16 cellular contexts compared by ENCODE assay signal in the genomic region with DNA sequence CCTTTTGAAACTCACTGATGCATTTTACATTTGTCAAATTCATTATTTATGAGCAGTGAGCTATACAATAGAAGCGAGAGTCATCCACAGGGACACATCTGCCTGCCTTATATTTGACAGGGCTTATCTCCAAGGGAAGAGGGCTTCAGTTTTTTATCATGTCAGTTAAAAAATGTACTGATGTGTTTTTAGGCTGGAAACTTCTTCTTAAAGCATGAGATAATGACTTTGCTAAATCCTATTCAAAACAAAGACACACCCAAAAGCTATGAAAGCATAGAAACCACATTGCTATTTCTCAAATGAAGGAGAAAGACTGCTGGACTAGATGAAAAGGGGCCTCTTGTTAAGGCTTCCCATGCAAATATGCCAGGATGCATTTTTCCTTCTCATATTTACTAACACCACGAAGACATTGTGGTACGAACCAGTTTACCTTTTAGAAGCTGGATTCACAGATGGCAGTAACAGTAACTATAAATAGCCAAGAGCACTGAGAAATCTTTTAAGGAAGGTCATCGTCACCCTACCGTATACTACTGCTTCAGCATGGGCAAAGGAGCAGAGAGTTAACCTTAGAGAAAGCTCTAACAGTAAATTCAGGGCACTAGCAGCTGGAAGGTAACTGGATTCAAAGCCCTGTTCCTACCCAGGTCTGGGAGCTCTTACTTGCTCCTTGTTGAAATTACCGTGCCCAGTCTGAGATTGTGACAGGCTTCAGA.
A peak's percentile ranks its signal among the peaks of the same experiment; 100 is the strongest.
DNase-seq lines count a peak whose midpoint lies in the region; ATAC-seq, FAIRE-seq and TF ChIP-seq lines count a peak whose summit lies in the region.
"Had no signal": no experiment of that assay in that cellular context is flagged by ENCODE, and none has a peak within 500 bp of the region (broad histone marks: within the 10 kb centered on the region; RNA-seq: fewer than 3 reads in every experiment).

No MANE protein-coding gene starts in this region.

- peak overlapping the region; percentile 57 to 84 (median 76) for H3K4me2 ChIP-seq in BLaER1 treated with 17β-estradiol and CSF1 and Interleukin-3, amounts not matched to agents 10 nM and 100 nM

- no peaks in the 10 kb centered on the region for H4K20me1 ChIP-seq in BLaER1 treated with 17β-estradiol and CSF1 and Interleukin-3, amounts not matched to agents 10 nM and 100 nM

- in situ Hi-C loops in GM13976 (cut with MboI; ENCODE audit: low sequenced_read_pairs, unreplicated experiment) = no loop called here

- DNase-seq in NCI-H345 (lab: John Stamatoyannopoulos, UW) (peak; percentile 87), bronchial epithelial cell (ENCODE audit: low read depth) (peak; percentile 38), naive B cell (peak; percentile 25), NCI-H2107 (lab: John Stamatoyannopoulos, UW) (no peak), T-helper 17 cell (no peak), GM13976 (ENCODE audit: low spot score) (no peak)
- DNase-seq: activated CD8-positive, alpha-beta T cell treated with anti-CD3 and anti-CD28 coated beads, Interleukin-2, amount 10 ng/mL, durations not matched to agents 7 days and 5 days; activated effector memory CD4-positive, alpha-beta T cell treated with anti-CD3 and anti-CD28 coated beads, Interleukin-2, amount 50 U/mL, for 16 hours; DND-41; HCEC 1CT; islet precursor cell; KBM-7; NCI-H2029 treated with DMSO at 0.1 percent for 48 hours; stimulated activated CD4-positive, alpha-beta T cell treated with anti-CD3 and anti-CD28 coated beads, Interleukin-12 subunit alpha, Interleukin-12 subunit beta, amount 100 ng/mL, for 4 hours had no signal

- H3K27ac Mint-ChIP-seq in naive B cell (peak overlapping the region; percentile 49 to 74 (median 63)), T-helper 17 cell (no peak overlapping the region)
- H3K27ac Mint-ChIP-seq: activated CD8-positive, alpha-beta T cell treated with anti-CD3 and anti-CD28 coated beads, Interleukin-2, amount 10 ng/mL, durations not matched to agents 7 days and 5 days had no signal

- H3K27me3 Mint-ChIP-seq in naive B cell = no peaks in the 10 kb centered on the region
- peaks cover 4% of the 10 kb centered on the region for H3K27me3 Mint-ChIP-seq in T-helper 17 cell

- H3K36me3 ChIP-seq in BLaER1 treated with 17β-estradiol and CSF1 and Interleukin-3, amounts not matched to agents 10 nM and 100 nM = peaks cover 0 to 11% (median 0%) of the 10 kb centered on the region in 11 experiments; a peak in 3 of 22 replicates
- H3K36me3 ChIP-seq in bronchial epithelial cell (ENCODE audit: control insufficient read depth, insufficient read depth, low read length) = no peaks in the 10 kb centered on the region

- ATAC-seq in naive B cell (ENCODE audit: low read depth in 2 of 2) (peak in 1 of 2 donors; percentile 31), HG02852 (IDR thresholded peaks at IDR 0.05; ENCODE audit: unreplicated experiment) (no peak), T-helper 17 cell (no peak)
- ATAC-seq: activated CD8-positive, alpha-beta T cell treated with anti-CD3 and anti-CD28 coated beads, Interleukin-2, amount 10 ng/mL, durations not matched to agents 7 days and 5 days had no signal

- H3K4me3 ChIP-seq in BLaER1 treated with 17β-estradiol and CSF1 and Interleukin-3, amounts not matched to agents 10 nM and 100 nM = no peak overlapping the region
- no peak overlapping the region for H3K4me3 ChIP-seq in bronchial epithelial cell (ENCODE audit: low read depth, low read length)

- H3K27ac ChIP-seq in BLaER1 treated with 17β-estradiol and CSF1 and Interleukin-3, amounts not matched to agents 10 nM and 100 nM = peak overlapping the region in 10 of 11 experiments; percentile 0 to 73 (median 48); a peak in 14 of 22 replicates

- H3K4me1 Mint-ChIP-seq in naive B cell = peaks cover 72 to 79% (median 73%) of the 10 kb centered on the region in 3 donors
- no peaks in the 10 kb centered on the region for H3K4me1 Mint-ChIP-seq in T-helper 17 cell

- H3K9me3 Mint-ChIP-seq in naive B cell = peaks cover 0 to 4% (median 0%) of the 10 kb centered on the region in 7 donors

- FAIRE-seq in bronchial epithelial cell (lab: Jason Lieb, UNC) = no peak

- no peaks in the 10 kb centered on the region for H3K9me3 ChIP-seq in BLaER1 treated with 17β-estradiol and CSF1 and Interleukin-3, amounts not matched to agents 10 nM and 100 nM (replicated peaks in 1 of 11)
- no peaks in the 10 kb centered on the region for H3K9me3 ChIP-seq in T-helper 17 cell (ENCODE audit: control insufficient read depth, low read length, poor library complexity, severe bottlenecking)

- H3K27me3 ChIP-seq in BLaER1 treated with 17β-estradiol and CSF1 and Interleukin-3, amounts not matched to agents 10 nM and 100 nM = no peaks in the 10 kb centered on the region
- no peaks in the 10 kb centered on the region for H3K27me3 ChIP-seq in bronchial epithelial cell (ENCODE audit: control insufficient read depth, insufficient read depth, low read length)

- TF ChIP-seq CTCF in bronchial epithelial cell (IDR thresholded peaks at IDR 0.05; ENCODE audit: insufficient read depth, low read length, severe bottlenecking) = no peak
- no peak for TF ChIP-seq CTCF in GM13976 (IDR thresholded peaks at IDR 0.05; ENCODE audit: borderline replicate concordance, control extremely low read depth, extremely low read depth, insufficient read depth, missing control alignments)

- H3K36me3 Mint-ChIP-seq in naive B cell = peaks cover 0 to 4% of the 10 kb centered on the region in 2 donors
- peaks cover 3% of the 10 kb centered on the region for H3K36me3 Mint-ChIP-seq in T-helper 17 cell (ENCODE audit: low read depth)

- H3K9ac ChIP-seq in BLaER1 treated with 17β-estradiol and CSF1 and Interleukin-3, amounts not matched to agents 10 nM and 100 nM = peak overlapping the region in 5 of 11 experiments; percentile 16 to 65 (median 47); a peak in 9 of 22 replicates

- peak overlapping the region in 7 of 8 donors; percentile 38 to 80 (median 59) for H3K4me3 Mint-ChIP-seq in naive B cell
- no peak overlapping the region for H3K4me3 Mint-ChIP-seq in T-helper 17 cell
- H3K4me3 Mint-ChIP-seq: activated CD8-positive, alpha-beta T cell treated with anti-CD3 and anti-CD28 coated beads, Interleukin-2, amount 10 ng/mL, durations not matched to agents 7 days and 5 days had no signal

- peaks cover 37 to 95% (median 49%) of the 10 kb centered on the region in 10 experiments for H3K4me1 ChIP-seq in BLaER1 treated with 17β-estradiol and CSF1 and Interleukin-3, amounts not matched to agents 10 nM and 100 nM

Comparison
In these comparisons a context has a peak if more than half of its experiments do, and no peak if none do; other contexts are left out.
1. DNase-seq: peak in NCI-H345 (single experiment), bronchial epithelial cell (single experiment) and naive B cell (single experiment); none in NCI-H2107 (single experiment), T-helper 17 cell (0 of 3) and GM13976 (single experiment).